ENCODE assay signal across 9 cellular contexts in the genomic region with DNA sequence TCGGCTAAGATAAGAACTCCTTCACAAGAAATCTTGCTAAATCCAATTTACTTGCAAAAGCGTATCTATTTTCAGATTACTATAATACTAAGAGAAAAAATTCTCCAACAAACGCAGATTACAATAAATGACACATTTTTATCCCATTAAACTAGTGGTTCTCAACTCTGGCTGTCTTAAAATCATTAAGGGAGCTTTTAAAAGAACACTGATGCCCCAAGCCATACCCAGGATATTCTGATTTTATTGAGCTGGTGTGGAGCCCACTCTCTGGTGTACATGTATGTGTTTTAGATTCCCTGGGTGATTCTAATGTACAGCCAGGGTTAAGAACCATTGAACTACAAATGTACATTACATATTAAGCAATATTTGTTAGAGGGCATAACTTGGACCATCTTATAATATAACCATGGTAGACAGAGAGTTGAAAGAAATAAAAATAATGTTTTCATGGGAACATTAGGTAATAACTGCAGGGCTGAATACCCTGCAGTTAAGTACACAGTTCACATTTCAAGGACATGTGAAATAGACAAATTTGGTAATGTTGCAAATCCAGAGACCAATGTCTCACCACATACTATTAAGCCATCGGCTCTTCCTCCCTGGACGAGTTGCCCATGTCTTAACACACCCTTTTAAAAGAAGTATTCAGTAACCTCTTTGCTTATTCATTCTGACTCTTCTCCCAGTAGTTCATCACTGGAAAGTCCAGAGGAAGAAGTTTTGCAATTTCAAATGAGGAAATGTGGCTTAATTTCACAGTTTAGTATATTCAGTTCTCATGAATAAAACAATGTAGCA. TPM values are rescaled to one million over a fixed set of nuclear protein-coding genes. Genes with fewer than 3 reads are reported as not detected.
A peak's percentile ranks its signal among the peaks of the same experiment; 100 is the strongest.
DNase-seq lines count a peak whose midpoint lies in the region; ATAC-seq and TF ChIP-seq lines count a peak whose summit lies in the region.
"Had no signal": no experiment of that assay in that cellular context is flagged by ENCODE, and none has a peak within 500 bp of the region (broad histone marks: within the 10 kb centered on the region; RNA-seq: fewer than 3 reads in every experiment).

No MANE protein-coding gene starts in this region.

- no peaks in the 10 kb centered on the region for H3K27me3 ChIP-seq in RWPE2 (ENCODE audit: insufficient read depth, poor library complexity, severe bottlenecking)

- no peaks in the 10 kb centered on the region for H3K9me3 ChIP-seq in RWPE2 (ENCODE audit: severe bottlenecking)

- DNase-seq in GF-D8 (lab: John Stamatoyannopoulos, UW) (peak; percentile 91), RWPE2 (ENCODE audit: low spot score) (no peak), fibroblast of the aortic adventitia (ENCODE audit: low read depth) (peak; percentile 78), sciatic nerve (ENCODE audit: low spot score) (no peak), ureter (ENCODE audit: low spot score) (no peak), inferior parietal cortex (ENCODE audit: extremely low spot score) (no peak)
- DNase-seq in activated naive CD4-positive, alpha-beta T cell treated with anti-CD3 and anti-CD28 coated beads, Interleukin-2, amount 50 U/mL, for 16 hours: no peak
- DNase-seq: cortex of kidney had no signal

- TF ChIP-seq CTCF in RWPE2 (IDR thresholded peaks at IDR 0.05; ENCODE audit: poor library complexity, severe bottlenecking) (no peak), fibroblast of the aortic adventitia (IDR thresholded peaks at IDR 0.05; ENCODE audit: insufficient read depth, low read length) (no peak)

- H3K4me3 ChIP-seq in RWPE2 (ENCODE audit: severe bottlenecking): no peak overlapping the region
- H3K4me3 ChIP-seq in fibroblast of the aortic adventitia (ENCODE audit: low read depth, low read length): no peak overlapping the region

- H3K27ac ChIP-seq in RWPE2 (ENCODE audit: poor library complexity, severe bottlenecking): peak overlapping the region; percentile 96

- H3K36me3 ChIP-seq in RWPE2 (ENCODE audit: low read depth): no peaks in the 10 kb centered on the region

- intact Hi-C loops in sciatic nerve (cut with DNase I): loop anchor here (5.0 kb wide), 1 partner anchor 1828 kb away; no protein-coding TSS in a partner anchor

- H3K4me1 ChIP-seq in RWPE2 (ENCODE audit: insufficient read depth, poor library complexity, severe bottlenecking): peaks cover 34% of the 10 kb centered on the region

- ATAC-seq in RWPE2 (ENCODE audit: low read depth): peak; percentile 88
- peak; percentile 70 for ATAC-seq in sciatic nerve
- no peak for ATAC-seq in HG02885 (IDR thresholded peaks at IDR 0.05; ENCODE audit: poor library complexity, unreplicated experiment)

RNA-seq across cellular contexts. Expression of a gene that starts 6.2 kb away (rescaled TPM):
- total RNA-seq in fibroblast of the aortic adventitia (ENCODE audit: low replicate concordance) (3.2 and 3.5 TPM in 2 replicates), sciatic nerve (22.3 TPM), ureter (39.7 TPM)

Comparison
In these comparisons a context has a peak if more than half of its experiments do, and no peak if none do; other contexts are left out.
1. DNase-seq: peak in GF-D8 (single experiment) and fibroblast of the aortic adventitia (single experiment); none in RWPE2 (single experiment), sciatic nerve (single experiment), ureter (single experiment), activated naive CD4-positive, alpha-beta T cell treated with anti-CD3 and anti-CD28 coated beads, Interleukin-2, amount 50 U/mL, for 16 hours (single experiment) and inferior parietal cortex (single experiment).